8 cellular contexts compared by ENCODE assay signal in genomic region chr7:143287935-143288826, GRCh38. TPM values are rescaled to one million over a fixed set of nuclear protein-coding genes. Genes with fewer than 3 reads are reported as not detected.
DNase-seq lines count a peak whose midpoint lies in the region; ATAC-seq and TF ChIP-seq lines count a peak whose summit lies in the region.

CASP2 (plus strand) TSS chr7:143288351; CDS start chr7:143288456, 105 bp downstream.

- H3K36me3 ChIP-seq in CD4-positive, CD25-positive, alpha-beta regulatory T cell (ENCODE audit: control insufficient read depth, insufficient read depth, low read length): peaks cover 27% of the 10 kb centered on the region
- H3K36me3 ChIP-seq in liver (ENCODE audit: control insufficient read depth in 4 of 4, insufficient read depth in 3 of 4, low read depth in 1 of 4, low read length in 3 of 4): peaks cover 3 to 12% (median 6%) of the 10 kb centered on the region in 4 donors

- peak in 1 of 2 donors; percentile 16 for TF ChIP-seq RAD21 in liver (IDR thresholded peaks at IDR 0.05)

- H3K27ac ChIP-seq in CD4-positive, CD25-positive, alpha-beta regulatory T cell (ENCODE audit: insufficient read depth, low read length, poor library complexity, severe bottlenecking): peak within 1 kb of the TSS; percentile 78
- peak within 1 kb of the TSS; percentile 80 to 85 for H3K27ac ChIP-seq in liver (ENCODE audit: low read depth in 1 of 2, low read length in 2 of 2)

- TF ChIP-seq CTCF in liver (IDR thresholded peaks at IDR 0.05; ENCODE audit: low read depth, low read length, missing input control): peak; percentile 22

- H3K9me3 ChIP-seq in CD4-positive, CD25-positive, alpha-beta regulatory T cell (ENCODE audit: control insufficient read depth in 2 of 2, low read length in 2 of 2): no peaks in the 10 kb centered on the region
- H3K9me3 ChIP-seq in liver (ENCODE audit: control insufficient read depth in 4 of 4, low read length in 3 of 4): no peaks in the 10 kb centered on the region

- H3K4me1 ChIP-seq in CD4-positive, CD25-positive, alpha-beta regulatory T cell (ENCODE audit: control insufficient read depth, insufficient read depth, low read length, poor library complexity, severe bottlenecking): peaks cover 43% of the 10 kb centered on the region
- peaks cover 6 to 46% (median 26%) of the 10 kb centered on the region in 4 donors for H3K4me1 ChIP-seq in liver (ENCODE audit: control insufficient read depth in 4 of 4, insufficient read depth in 4 of 4, low read length in 3 of 4)

- WGBS in liver: 3% methylated on average over 84 of the region's 84 CpGs

- H3K4me3 Mint-ChIP-seq in CD4-positive, CD25-positive, alpha-beta regulatory T cell: peak within 1 kb of the TSS; percentile 95 to 99 (median 98)

- no peaks in the 10 kb centered on the region for H3K9me3 Mint-ChIP-seq in CD4-positive, CD25-positive, alpha-beta regulatory T cell

- peak within 1 kb of the TSS; percentile 99 for H3K4me3 ChIP-seq in CD4-positive, CD25-positive, alpha-beta regulatory T cell (ENCODE audit: low read depth, low read length)
- H3K4me3 ChIP-seq in liver (ENCODE audit: low read depth in 1 of 3, low read length in 3 of 3): peak within 1 kb of the TSS; percentile 86 to 91 (median 90)

- H3K9ac ChIP-seq in liver (ENCODE audit: low read depth in 1 of 2, low read length in 2 of 2): peak within 1 kb of the TSS; percentile 79 to 90

- H3K4me1 Mint-ChIP-seq in CD4-positive, CD25-positive, alpha-beta regulatory T cell: peaks cover 32 to 75% (median 59%) of the 10 kb centered on the region in 4 donors

- no peaks in the 10 kb centered on the region for H3K27me3 ChIP-seq in CD4-positive, CD25-positive, alpha-beta regulatory T cell (ENCODE audit: control insufficient read depth, insufficient read depth, low read length)
- no peaks in the 10 kb centered on the region for H3K27me3 ChIP-seq in liver (ENCODE audit: control insufficient read depth in 4 of 4, insufficient read depth in 4 of 4, low read length in 3 of 4)

- peaks cover 14% of the 10 kb centered on the region for H3K36me3 Mint-ChIP-seq in CD4-positive, CD25-positive, alpha-beta regulatory T cell

- DNase-seq in CD4-positive, CD25-positive, alpha-beta regulatory T cell: peak; percentile 99
- DNase-seq in NCI-H774 (lab: John Stamatoyannopoulos, UW) (peak; percentile 94), dermis blood vessel endothelial cell (peak; percentile 99)
- peak; percentile 99 for DNase-seq in activated CD4-positive, alpha-beta T cell treated with anti-CD3 and anti-CD28 coated beads, Interleukin-2, amount 50 U/mL, for 4 hours
- DNase-seq in stimulated activated CD4-positive, alpha-beta T cell treated with anti-CD3 and anti-CD28 coated beads, Interleukin-4, amount 100 ng/mL, for 1 hour: peak; percentile 99

- peak within 1 kb of the TSS; percentile 90 to 93 (median 91) for H3K27ac Mint-ChIP-seq in CD4-positive, CD25-positive, alpha-beta regulatory T cell

- no peaks in the 10 kb centered on the region for H3K27me3 Mint-ChIP-seq in CD4-positive, CD25-positive, alpha-beta regulatory T cell

- peak; percentile 93 to 95 for ATAC-seq in CD4-positive, CD25-positive, alpha-beta regulatory T cell (ENCODE audit: low read depth in 2 of 2)
- ATAC-seq in GM19438 (IDR thresholded peaks at IDR 0.05; ENCODE audit: low read depth, unreplicated experiment) (peak; percentile 87), HG03571 (IDR thresholded peaks at IDR 0.05; ENCODE audit: unreplicated experiment) (peak; percentile 90)

TF ChIP-seq in liver, 16 proteins besides CTCF, POLR2A, EP300 and RAD21:
- peak; percentile 10 for TF ChIP-seq FOXA1 (IDR thresholded peaks at IDR 0.05)
- no peak for TF ChIP-seq JUND (IDR thresholded peaks at IDR 0.05)
- no peak for TF ChIP-seq HNF4G (IDR thresholded peaks at IDR 0.05)
- TF ChIP-seq YY1 (IDR thresholded peaks at IDR 0.05): peak; percentile 88
- TF ChIP-seq FOXA2 (IDR thresholded peaks at IDR 0.05): no peak
- TF ChIP-seq, protein P1, sequence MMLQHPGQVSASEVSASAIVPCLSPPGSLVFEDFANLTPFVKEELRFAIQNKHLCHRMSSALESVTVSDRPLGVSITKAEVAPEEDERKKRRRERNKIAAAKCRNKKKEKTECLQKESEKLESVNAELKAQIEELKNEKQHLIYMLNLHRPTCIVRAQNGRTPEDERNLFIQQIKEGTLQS (IDR thresholded peaks at IDR 0.05): no peak
- peak in 1 of 2 donors; percentile 70 for TF ChIP-seq EGR1 (IDR thresholded peaks at IDR 0.05; ENCODE audit: low read depth in 2 of 2)
- no peak for TF ChIP-seq TAF1 (conservative IDR thresholded peaks at IDR 0.05)
- TF ChIP-seq NR2F2 (IDR thresholded peaks at IDR 0.05): no peak
- TF ChIP-seq MAX (IDR thresholded peaks at IDR 0.05): peak; percentile 84
- TF ChIP-seq GABPA (IDR thresholded peaks at IDR 0.05 in 1 of 2, conservative IDR thresholded peaks at IDR 0.05 in 1 of 2): peak in 1 of 2 donors; percentile 42
- TF ChIP-seq HNF4A (conservative IDR thresholded peaks at IDR 0.05): peak in 1 of 2 donors; percentile 36
- TF ChIP-seq ZBTB33 (IDR thresholded peaks at IDR 0.05): peak; percentile 76
- no peak for TF ChIP-seq REST (IDR thresholded peaks at IDR 0.05)
- TF ChIP-seq SP1 (IDR thresholded peaks at IDR 0.05): peak; percentile 82
- peak in 1 of 2 donors; percentile 57 for TF ChIP-seq RXRA (IDR thresholded peaks at IDR 0.05)
TF ChIP-seq in liver: peak in this region for 9.

RNA-seq across cellular contexts. Expression of gene CASP2, which starts in this region (rescaled TPM):
- total RNA-seq in CD4-positive, CD25-positive, alpha-beta regulatory T cell: 61.4 TPM
- 10 to 100 TPM; 20.5 to 27.1 (median 24.1) TPM for polyA plus RNA-seq in CD4-positive, CD25-positive, alpha-beta regulatory T cell
- 12.8 and 30.2 TPM in 2 replicates for total RNA-seq in dermis blood vessel endothelial cell
- 10 to 100 TPM in 1 of 2 donors, 1 to 10 TPM in 1; 4.5 to 11.3 TPM for total RNA-seq in liver
- polyA plus RNA-seq in liver: 1 to 10 TPM; 3.4 to 3.7 TPM

Comparison
In these comparisons a context has a peak if more than half of its experiments do, and no peak if none do; other contexts are left out.
1. Peak in every context shown above with its lines: DNase-seq, ATAC-seq, H3K4me3 ChIP-seq and H3K27ac ChIP-seq.
2. RNA of gene CASP2 (polyA plus RNA-seq): 20.5 to 27.1 TPM in CD4-positive, CD25-positive, alpha-beta regulatory T cell; 3.4 to 3.7 TPM in liver; every median in the first group is over 4 times any median in the second.